ENCODE assay signal across 10 cellular contexts in the genomic region with DNA sequence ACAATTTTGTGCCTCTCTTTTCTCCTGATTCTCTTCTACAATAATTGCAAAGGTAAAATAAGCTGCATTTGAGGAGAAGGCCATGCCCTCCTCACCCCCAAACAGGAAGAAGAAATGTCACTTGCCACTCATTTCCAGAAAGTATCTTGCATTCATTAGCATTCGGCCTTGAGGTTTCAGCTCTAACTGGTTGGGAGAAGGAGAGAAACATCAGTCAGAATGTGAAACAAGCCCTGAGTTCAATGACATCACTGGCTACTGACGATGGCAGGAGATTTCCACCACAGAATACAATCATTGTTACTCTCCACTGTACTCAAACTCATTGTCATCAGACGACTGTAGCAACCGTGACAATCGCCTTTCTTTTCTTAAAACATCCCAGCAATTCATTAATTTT.
A peak's percentile ranks its signal among the peaks of the same experiment; 100 is the strongest.
DNase-seq lines count a peak whose midpoint lies in the region; ATAC-seq and TF ChIP-seq lines count a peak whose summit lies in the region.
"Had no signal": no experiment of that assay in that cellular context is flagged by ENCODE, and none has a peak within 500 bp of the region (broad histone marks: within the 10 kb centered on the region; RNA-seq: fewer than 3 reads in every experiment).

No MANE protein-coding gene starts in this region.

- H3K4me1 Mint-ChIP-seq in activated CD8-positive, alpha-beta T cell treated with anti-CD3 and anti-CD28 coated beads for 36 hours (ENCODE audit: low read depth): peaks cover 79% of the 10 kb centered on the region
- H3K4me1 Mint-ChIP-seq in stimulated activated effector memory CD8-positive, alpha-beta T cell treated with anti-CD3 and anti-CD28 coated beads, Interleukin-12 subunit alpha, Interleukin-12 subunit beta, amount 100 ng/mL, for 72 hours: peaks cover 64% of the 10 kb centered on the region

- POLR2A ChIA-PET in activated CD8-positive, alpha-beta T cell treated with anti-CD3 and anti-CD28 coated beads for 36 hours (lab: Charles Lee): interaction anchor here (0.7 to 2.7 kb wide), 11 partner anchors 9 to 73 kb away, joined by 3 to 14 read pairs (median 3); a partner anchor contains a TSS

- CTCF ChIA-PET in activated CD8-positive, alpha-beta T cell treated with anti-CD3 and anti-CD28 coated beads for 36 hours (lab: Charles Lee): interaction anchor here (0.7 to 1.4 kb wide), 8 partner anchors 14 to 438 kb away, joined by 3 to 7 read pairs (median 4); no protein-coding TSS in a partner anchor

- intact Hi-C loops in activated CD8-positive, alpha-beta T cell treated with anti-CD3 and anti-CD28 coated beads for 36 hours (cut with micrococcal nuclease): loop anchor here (2.0 kb wide), 1 partner anchor 15 kb away; no protein-coding TSS in a partner anchor

- H3K36me3 Mint-ChIP-seq in activated CD8-positive, alpha-beta T cell treated with anti-CD3 and anti-CD28 coated beads for 36 hours (ENCODE audit: low read depth): peaks cover 78% of the 10 kb centered on the region
- H3K36me3 Mint-ChIP-seq in stimulated activated effector memory CD8-positive, alpha-beta T cell treated with anti-CD3 and anti-CD28 coated beads, Interleukin-12 subunit alpha, Interleukin-12 subunit beta, amount 100 ng/mL, for 72 hours: peaks cover 85% of the 10 kb centered on the region

- peaks cover 19% of the 10 kb centered on the region for H3K9me3 Mint-ChIP-seq in activated CD8-positive, alpha-beta T cell treated with anti-CD3 and anti-CD28 coated beads for 36 hours
- H3K9me3 Mint-ChIP-seq in stimulated activated effector memory CD8-positive, alpha-beta T cell treated with anti-CD3 and anti-CD28 coated beads, Interleukin-12 subunit alpha, Interleukin-12 subunit beta, amount 100 ng/mL, for 72 hours: peaks cover 5% of the 10 kb centered on the region

- no peaks in the 10 kb centered on the region for H3K27me3 Mint-ChIP-seq in activated CD8-positive, alpha-beta T cell treated with anti-CD3 and anti-CD28 coated beads for 36 hours

- no peak for TF ChIP-seq CTCF in activated CD8-positive, alpha-beta T cell treated with anti-CD3 and anti-CD28 coated beads for 36 hours (IDR thresholded peaks at IDR 0.05)

- H3K27ac Mint-ChIP-seq in activated CD8-positive, alpha-beta T cell treated with anti-CD3 and anti-CD28 coated beads for 36 hours: peak overlapping the region; percentile 89
- peak overlapping the region; percentile 94 for H3K27ac Mint-ChIP-seq in stimulated activated effector memory CD8-positive, alpha-beta T cell treated with anti-CD3 and anti-CD28 coated beads, Interleukin-12 subunit alpha, Interleukin-12 subunit beta, amount 100 ng/mL, for 72 hours

- DNase-seq in activated T-cell treated with anti-CD3 and anti-CD28 coated beads for 24 hours (ENCODE audit: low read depth) (peak; percentile 44), activated T-cell treated with anti-CD3 and anti-CD28 coated beads for 4 hours (no peak), ecto neural progenitor cell (ENCODE audit: low spot score) (no peak), SK-N-DZ (ENCODE audit: low spot score) (no peak)
- DNase-seq in activated CD8-positive, alpha-beta T cell treated with anti-CD3 and anti-CD28 coated beads for 36 hours: peak; percentile 80
- no peak for DNase-seq in stimulated activated effector memory CD8-positive, alpha-beta T cell treated with anti-CD3 and anti-CD28 coated beads, Interleukin-12 subunit alpha, Interleukin-12 subunit beta, amount 100 ng/mL, for 72 hours (ENCODE audit: low spot score in 2 of 2)
- DNase-seq: NCI-H510A treated with DMSO at 0.1 percent for 48 hours, pancreas had no signal

- ATAC-seq in HG02610 (IDR thresholded peaks at IDR 0.05; ENCODE audit: unreplicated experiment) (peak; percentile 97), HG03521 (IDR thresholded peaks at IDR 0.05; ENCODE audit: unreplicated experiment) (no peak)
- ATAC-seq in activated CD8-positive, alpha-beta T cell treated with anti-CD3 and anti-CD28 coated beads for 36 hours: peak; percentile 88
- peak; percentile 97 for ATAC-seq in stimulated activated effector memory CD8-positive, alpha-beta T cell treated with anti-CD3 and anti-CD28 coated beads, Interleukin-12 subunit alpha, Interleukin-12 subunit beta, amount 100 ng/mL, for 72 hours
- ATAC-seq: pancreas had no signal

- H3K4me3 Mint-ChIP-seq in activated CD8-positive, alpha-beta T cell treated with anti-CD3 and anti-CD28 coated beads for 36 hours: peak overlapping the region; percentile 4
- H3K4me3 Mint-ChIP-seq in stimulated activated effector memory CD8-positive, alpha-beta T cell treated with anti-CD3 and anti-CD28 coated beads, Interleukin-12 subunit alpha, Interleukin-12 subunit beta, amount 100 ng/mL, for 72 hours: peak overlapping the region; percentile 58

Comparison
In these comparisons a context has a peak if more than half of its experiments do, and no peak if none do; other contexts are left out.
1. DNase-seq: peak in activated T-cell treated with anti-CD3 and anti-CD28 coated beads for 24 hours (single experiment) and activated CD8-positive, alpha-beta T cell treated with anti-CD3 and anti-CD28 coated beads for 36 hours (single experiment); none in activated T-cell treated with anti-CD3 and anti-CD28 coated beads for 4 hours (single experiment), stimulated activated effector memory CD8-positive, alpha-beta T cell treated with anti-CD3 and anti-CD28 coated beads, Interleukin-12 subunit alpha, Interleukin-12 subunit beta, amount 100 ng/mL, for 72 hours (0 of 2), ecto neural progenitor cell (single experiment) and SK-N-DZ (single experiment).